Comparison of ENCODE assay signal across 8 cellular contexts in the genomic region with DNA sequence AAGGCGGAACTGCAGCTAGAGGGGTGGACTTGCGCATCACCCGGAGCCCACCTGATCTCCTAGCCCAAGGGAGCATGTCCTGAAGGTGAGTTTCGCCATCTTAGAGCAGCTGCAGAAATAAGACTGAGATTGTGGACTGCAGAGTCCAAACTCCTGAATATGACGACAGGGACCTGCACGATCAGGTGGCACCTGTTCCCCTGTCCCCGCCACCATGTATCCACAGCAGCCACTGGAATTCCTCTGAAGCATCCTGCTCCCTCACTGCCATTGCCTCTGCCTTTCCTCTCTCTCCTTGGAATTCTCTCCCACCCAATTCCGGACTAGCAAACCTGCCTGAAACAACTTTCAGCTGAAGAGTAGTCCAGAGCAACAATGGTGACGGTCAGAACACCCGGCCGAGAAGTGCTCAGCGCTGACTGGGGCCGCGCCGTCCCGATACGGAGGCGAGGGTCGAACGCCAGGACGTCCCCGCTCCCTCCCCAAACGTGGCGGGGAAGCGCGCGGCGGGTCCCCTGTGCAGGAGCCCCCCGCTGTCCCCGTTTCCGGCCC. TPM values are rescaled to one million over a fixed set of nuclear protein-coding genes. Genes with fewer than 3 reads are reported as not detected.
DNase-seq lines count a peak whose midpoint lies in the region; ATAC-seq and TF ChIP-seq lines count a peak whose summit lies in the region.

No MANE protein-coding gene starts in this region.

- peak overlapping the region; percentile 47 for H3K27ac ChIP-seq in caudate nucleus (ENCODE audit: low read depth, low read length)

- H3K4me1 Mint-ChIP-seq in IgD-negative memory B cell (peaks cover 24 to 33% (median 28%) of the 10 kb centered on the region in 3 donors), naive B cell (peaks cover 30 to 39% (median 38%) of the 10 kb centered on the region in 3 donors)

- peaks cover 4% of the 10 kb centered on the region for H3K36me3 Mint-ChIP-seq in IgD-negative memory B cell
- H3K36me3 Mint-ChIP-seq in naive B cell, result peaks cover 8 to 11% of the 10 kb centered on the region in 2 donors

- peak overlapping the region; percentile 75 for H3K4me3 ChIP-seq in GM12865 (ENCODE audit: low read depth, low read length)

- H3K27me3 Mint-ChIP-seq in IgD-negative memory B cell (peaks cover 15% of the 10 kb centered on the region), naive B cell (peaks cover 25 to 37% (median 26%) of the 10 kb centered on the region in 3 donors)

- no peak for DNase-seq in GM12865 (ENCODE audit: low read depth)
- no peak for DNase-seq in caudate nucleus (lab: John Stamatoyannopoulos, UW)
- no peak for DNase-seq in naive B cell
- no peak for DNase-seq in COR-L47 (lab: John Stamatoyannopoulos, UW)
- no peak for DNase-seq in ureter (ENCODE audit: low spot score)
- no peak for DNase-seq in NCI-H2171 (lab: John Stamatoyannopoulos, UW)

- no peak for TF ChIP-seq CTCF in GM12865 (IDR thresholded peaks at IDR 0.05; ENCODE audit: insufficient read depth, low read depth, low read length, missing control alignments)

- H3K4me3 Mint-ChIP-seq in IgD-negative memory B cell (peak overlapping the region; percentile 82 to 98 (median 92)), naive B cell (peak overlapping the region; percentile 78 to 98 (median 94))

- no peak for ATAC-seq in naive B cell (ENCODE audit: low read depth in 2 of 2)
- ATAC-seq in HG02870 (IDR thresholded peaks at IDR 0.05; ENCODE audit: unreplicated experiment), result no peak

- peaks cover 0 to 6% (median 6%) of the 10 kb centered on the region in 3 donors for H3K9me3 Mint-ChIP-seq in IgD-negative memory B cell
- H3K9me3 Mint-ChIP-seq in naive B cell, result peaks cover 4 to 10% (median 5%) of the 10 kb centered on the region in 7 donors

- peak overlapping the region in 2 of 3 donors; percentile 64 to 82 for H3K27ac Mint-ChIP-seq in IgD-negative memory B cell
- peak overlapping the region in 5 of 6 donors; percentile 38 to 97 (median 63) for H3K27ac Mint-ChIP-seq in naive B cell

RNA-seq across cellular contexts. Expression of a gene that starts 0.7 kb away (rescaled TPM):
- 24.5 TPM for polyA plus RNA-seq in IgD-negative memory B cell
- 10 to 100 TPM in 5 of 6 donors, 1 to 10 TPM in 1; 8.3 to 35.2 (median 27.5) TPM for polyA plus RNA-seq in naive B cell (ENCODE audit: low read depth in 6 of 6)
- 54.5 TPM for total RNA-seq in ureter

RNA-seq across cellular contexts. Expression of a gene that starts 15.0 kb away (rescaled TPM):
- polyA plus RNA-seq in IgD-negative memory B cell (0.10 TPM), naive B cell (ENCODE audit: low read depth in 6 of 6) (1 to 10 TPM in 2 of 6 donors, under 1 TPM in 2, not detected in 2; 0.19 to 1.4 (median 0.98) TPM)
- 16.1 TPM for total RNA-seq in ureter
